Comparison of ENCODE assay signal across 16 cellular contexts in genomic region chr5:41708604-41708940, GRCh38.
DNase-seq lines count a peak whose midpoint lies in the region; ATAC-seq and TF ChIP-seq lines count a peak whose summit lies in the region.
"Had no signal": no experiment of that assay in that cellular context is flagged by ENCODE, and none has a peak within 500 bp of the region (broad histone marks: within the 10 kb centered on the region; RNA-seq: fewer than 3 reads in every experiment).

No MANE protein-coding gene starts in this region.

- DNase-seq in mesendoderm (peak; percentile 50), NCI-H2227 treated with DMSO at 0.1 percent for 48 hours (lab: John Stamatoyannopoulos, UW) (no peak), foreskin fibroblast (no peak), upper lobe of right lung (no peak)
- DNase-seq: activated CD4-positive, alpha-beta T cell treated with anti-CD3 and anti-CD28 coated beads for 4 hours; activated T-cell treated with anti-CD3 and anti-CD28 coated beads, Interleukin-2, amount 50 U/mL, for 48 hours; esophagus squamous epithelium; lower lobe of right lung; NCI-H510A had no signal

- H3K27me3 ChIP-seq in mesendoderm (ENCODE audit: insufficient read depth, low read length, poor library complexity) (no peaks in the 10 kb centered on the region), upper lobe of right lung (no peaks in the 10 kb centered on the region)
- H3K27me3 ChIP-seq: BLaER1 treated with 17β-estradiol and CSF1 and Interleukin-3, amounts not matched to agents 10 nM and 100 nM; esophagus squamous epithelium; hepatocyte had no signal

- no peak overlapping the region for H2BK5ac ChIP-seq in mesendoderm (ENCODE audit: low read length)

- TF ChIP-seq CTCF in foreskin fibroblast (IDR thresholded peaks at IDR 0.05; ENCODE audit: low read depth, low read length) (no peak), upper lobe of right lung (IDR thresholded peaks at IDR 0.05) (no peak)

- no peaks in the 10 kb centered on the region for H3K79me1 ChIP-seq in mesendoderm (ENCODE audit: low read length)

- no peak overlapping the region for H3K18ac ChIP-seq in mesendoderm (ENCODE audit: low read length)

- no peak overlapping the region for H3K9ac ChIP-seq in mesendoderm (ENCODE audit: low read length)
- H3K9ac ChIP-seq: BLaER1 treated with 17β-estradiol and CSF1 and Interleukin-3, amounts not matched to agents 10 nM and 100 nM had no signal

- H3K23ac ChIP-seq in mesendoderm (ENCODE audit: low read length) = no peak overlapping the region

- H3K56ac ChIP-seq in mesendoderm (ENCODE audit: low read length) = peak overlapping the region; percentile 53

- intact Hi-C loops in upper lobe of right lung (cut with DNase I) = no loop called here

- H3K4me3 ChIP-seq in mesendoderm (ENCODE audit: low read length) (no peak overlapping the region), foreskin fibroblast (ENCODE audit: low read depth in 1 of 2, low read length in 2 of 2) (no peak overlapping the region), upper lobe of right lung (no peak overlapping the region)
- H3K4me3 ChIP-seq: BLaER1 treated with 17β-estradiol and CSF1 and Interleukin-3, amounts not matched to agents 10 nM and 100 nM; esophagus squamous epithelium; hepatocyte; lower lobe of right lung had no signal

- no peaks in the 10 kb centered on the region for H3K79me2 ChIP-seq in mesendoderm (ENCODE audit: control insufficient read depth, insufficient read depth, low read length)
- H3K79me2 ChIP-seq: hepatocyte had no signal

- H3K27ac ChIP-seq in mesendoderm (ENCODE audit: low read depth, low read length) (no peak overlapping the region), upper lobe of right lung (no peak overlapping the region)
- H3K27ac ChIP-seq: BLaER1 treated with 17β-estradiol and CSF1 and Interleukin-3, amounts not matched to agents 10 nM and 100 nM; esophagus squamous epithelium; hepatocyte; lower lobe of right lung; RWPE1 had no signal

- no peak overlapping the region for H2AK5ac ChIP-seq in mesendoderm (ENCODE audit: low read length)

- ATAC-seq in GM19035 (IDR thresholded peaks at IDR 0.05; ENCODE audit: unreplicated experiment) = peak; percentile 23
- ATAC-seq in HG02623 (IDR thresholded peaks at IDR 0.05; ENCODE audit: unreplicated experiment) = peak; percentile 13
- ATAC-seq in HG03571 (IDR thresholded peaks at IDR 0.05; ENCODE audit: unreplicated experiment) = peak; percentile 9
- no peak for ATAC-seq in upper lobe of right lung
- ATAC-seq in HG03039 (IDR thresholded peaks at IDR 0.05; ENCODE audit: unreplicated experiment) = no peak
- ATAC-seq: lower lobe of right lung had no signal

- H3K4me1 ChIP-seq in mesendoderm (ENCODE audit: control insufficient read depth, low read depth, low read length) (no peaks in the 10 kb centered on the region), upper lobe of right lung (no peaks in the 10 kb centered on the region)
- H3K4me1 ChIP-seq: BLaER1 treated with 17β-estradiol and CSF1 and Interleukin-3, amounts not matched to agents 10 nM and 100 nM; esophagus squamous epithelium; lower lobe of right lung had no signal

- no CpG with 5 or more reads among the region's 2 CpGs for WGBS in mesendoderm (ENCODE audit: extremely low coverage, insufficient coverage, low lambda C conversion rate)

- H3K4ac ChIP-seq in mesendoderm (ENCODE audit: low read depth, low read length) = no peak overlapping the region

- no peak overlapping the region for H4K8ac ChIP-seq in mesendoderm (ENCODE audit: low read depth, low read length)

- no peak overlapping the region for H3K4me2 ChIP-seq in mesendoderm (ENCODE audit: low read length)
- H3K4me2 ChIP-seq: BLaER1 treated with 17β-estradiol and CSF1 and Interleukin-3, amounts not matched to agents 10 nM and 100 nM; hepatocyte had no signal

- H4K5ac ChIP-seq in mesendoderm (ENCODE audit: low read length) = no peak overlapping the region

- H3K36me3 ChIP-seq in mesendoderm (ENCODE audit: control insufficient read depth, insufficient read depth, low read length) (no peaks in the 10 kb centered on the region), upper lobe of right lung (no peaks in the 10 kb centered on the region)
- H3K36me3 ChIP-seq: BLaER1 treated with 17β-estradiol and CSF1 and Interleukin-3, amounts not matched to agents 10 nM and 100 nM; esophagus squamous epithelium; lower lobe of right lung had no signal

- no peak overlapping the region for H2BK120ac ChIP-seq in mesendoderm (ENCODE audit: low read depth, low read length)

- no peak overlapping the region for H2BK15ac ChIP-seq in mesendoderm (replicated peaks; ENCODE audit: low read depth)

- peaks cover 7% of the 10 kb centered on the region for H3K9me3 ChIP-seq in upper lobe of right lung
- H3K9me3 ChIP-seq: esophagus squamous epithelium had no signal

Comparison
In these comparisons a context has a peak if more than half of its experiments do, and no peak if none do; other contexts are left out.
1. ATAC-seq: peak in GM19035 (single experiment), HG02623 (single experiment) and HG03571 (single experiment); none in upper lobe of right lung (single experiment) and HG03039 (single experiment).